25 cellular contexts compared by ENCODE assay signal in genomic region chr9:92685022-92685421, GRCh38.
"Had no signal": no experiment of that assay in that cellular context is flagged by ENCODE, and none has a peak within 500 bp of the region (broad histone marks: within the 10 kb centered on the region; RNA-seq: fewer than 3 reads in every experiment).

No MANE protein-coding gene starts in this region.

- H3K27me3 ChIP-seq: cardiac muscle cell, right lobe of liver, testis, transverse colon had no signal

- H3K9me3 ChIP-seq: right lobe of liver, testis had no signal

- H3K36me3 Mint-ChIP-seq: activated naive CD8-positive, alpha-beta T cell; brain had no signal

- H3K4me3 ChIP-seq: cardiac muscle cell, right lobe of liver, testis, transverse colon had no signal

- H3K4me1 Mint-ChIP-seq: activated CD4-positive, alpha-beta memory T cell treated with anti-CD3 and anti-CD28 coated beads, Interleukin-2, amount 10 ng/mL, durations not matched to agents 7 days and 5 days; activated CD4-positive, alpha-beta T cell treated with anti-CD3 and anti-CD28 coated beads, Interleukin-2, amount 10 ng/mL, durations not matched to agents 7 days and 5 days; brain; nephron had no signal

- H3K4me1 ChIP-seq: right lobe of liver, testis, transverse colon had no signal

- ATAC-seq: esophagus mucosa; left cardiac atrium; left ventricle myocardium superior; right lobe of liver; stimulated activated naive CD8-positive, alpha-beta T cell treated with anti-CD3 and anti-CD28 coated beads, Interleukin-15, Interleukin-2, amounts not matched to agents 100 U/mL and 50 U/mL, for 24 hours had no signal

- H3K27ac ChIP-seq: cardiac muscle cell, right lobe of liver, testis, transverse colon had no signal

- H3K27me3 Mint-ChIP-seq: activated naive CD8-positive, alpha-beta T cell had no signal

- H3K27ac Mint-ChIP-seq: activated CD4-positive, alpha-beta memory T cell treated with anti-CD3 and anti-CD28 coated beads, Interleukin-2, amount 10 ng/mL, durations not matched to agents 7 days and 5 days; activated CD4-positive, alpha-beta T cell treated with anti-CD3 and anti-CD28 coated beads, Interleukin-2, amount 10 ng/mL, durations not matched to agents 7 days and 5 days; activated naive CD8-positive, alpha-beta T cell; brain; nephron had no signal

- H3K36me3 ChIP-seq: cardiac muscle cell, right lobe of liver, transverse colon had no signal

- H3K4me3 Mint-ChIP-seq: activated CD4-positive, alpha-beta memory T cell treated with anti-CD3 and anti-CD28 coated beads, Interleukin-2, amount 10 ng/mL, durations not matched to agents 7 days and 5 days; activated CD4-positive, alpha-beta T cell treated with anti-CD3 and anti-CD28 coated beads, Interleukin-2, amount 10 ng/mL, durations not matched to agents 7 days and 5 days; activated naive CD8-positive, alpha-beta T cell; brain; nephron had no signal

- FAIRE-seq: keratinocyte, urothelium cell line had no signal

- DNase-seq: activated CD4-positive, alpha-beta memory T cell treated with anti-CD3 and anti-CD28 coated beads, Interleukin-2, amount 10 ng/mL, durations not matched to agents 7 days and 5 days; activated CD4-positive, alpha-beta T cell treated with anti-CD3 and anti-CD28 coated beads for 1 hour; activated CD4-positive, alpha-beta T cell treated with anti-CD3 and anti-CD28 coated beads, Interleukin-2, amount 10 ng/mL, durations not matched to agents 7 days and 5 days; activated naive CD4-positive, alpha-beta T cell; activated T-cell treated with anti-CD3 and anti-CD28 coated beads, Interleukin-2, amount 50 U/mL, for 48 hours; aorta; cortex of kidney; foreskin fibroblast; head of caudate nucleus; hippocampal formation; left cardiac atrium; left ventricle myocardium superior; right lobe of liver; stimulated activated CD4-positive, alpha-beta T cell treated with anti-CD3 and anti-CD28 coated beads, Interleukin-4, amount 100 ng/mL, for 1 hour; stimulated activated naive CD8-positive, alpha-beta T cell treated with anti-CD3 and anti-CD28 coated beads, Interleukin-15, Interleukin-2, amounts not matched to agents 100 U/mL and 50 U/mL, for 24 hours; T-helper 2 cell; testis; transverse colon had no signal

- H3K9me3 Mint-ChIP-seq: activated CD4-positive, alpha-beta memory T cell treated with anti-CD3 and anti-CD28 coated beads, Interleukin-2, amount 10 ng/mL, durations not matched to agents 7 days and 5 days; activated CD4-positive, alpha-beta T cell treated with anti-CD3 and anti-CD28 coated beads, Interleukin-2, amount 10 ng/mL, durations not matched to agents 7 days and 5 days had no signal
